Comparison of ENCODE assay signal across 26 cellular contexts in genomic region chr4:12844111-12844510, GRCh38.
DNase-seq lines count a peak whose midpoint lies in the region; ATAC-seq, FAIRE-seq and TF ChIP-seq lines count a peak whose summit lies in the region.
"Had no signal": no experiment of that assay in that cellular context is flagged by ENCODE, and none has a peak within 500 bp of the region (broad histone marks: within the 10 kb centered on the region; RNA-seq: fewer than 3 reads in every experiment).

No MANE protein-coding gene starts in this region.

- ATAC-seq in lower lobe of right lung = no peak
- no peak for ATAC-seq in naive thymus-derived CD8-positive, alpha-beta T cell
- ATAC-seq: HCT116, PC-3 had no signal

- H3K27ac Mint-ChIP-seq in naive thymus-derived CD8-positive, alpha-beta T cell = no peak overlapping the region
- H3K27ac Mint-ChIP-seq in CD8-positive, alpha-beta memory T cell = peak overlapping the region in 1 of 8 donors; percentile 12

- CTCF ChIA-PET in CD8-positive, alpha-beta memory T cell (lab: Charles Lee) = no interaction called here

- H4K8ac ChIP-seq in mesenchymal stem cell (ENCODE audit: low read length) = no peak overlapping the region

- H3K4me1 ChIP-seq in mesenchymal stem cell (ENCODE audit: control insufficient read depth, insufficient read depth, low read depth, low read length) (no peaks in the 10 kb centered on the region), lower lobe of right lung (no peaks in the 10 kb centered on the region)
- H3K4me1 ChIP-seq in CD8-positive, alpha-beta memory T cell (ENCODE audit: insufficient read depth, low read length) = no peaks in the 10 kb centered on the region

- no peak overlapping the region for H2AK5ac ChIP-seq in mesenchymal stem cell (ENCODE audit: low read length, severe bottlenecking)

- H3K9me3 ChIP-seq in mesenchymal stem cell (ENCODE audit: control insufficient read depth, low read length) = no peaks in the 10 kb centered on the region
- no peaks in the 10 kb centered on the region for H3K9me3 ChIP-seq in lower lobe of right lung
- no peaks in the 10 kb centered on the region for H3K9me3 ChIP-seq in CD8-positive, alpha-beta memory T cell (ENCODE audit: low read length)

- H3K4me2 ChIP-seq in mesenchymal stem cell (ENCODE audit: low read length, poor library complexity, severe bottlenecking) = no peak overlapping the region

- H4K91ac ChIP-seq in mesenchymal stem cell (ENCODE audit: low read length) = no peak overlapping the region

- DNase-seq in EL = peak; percentile 6
- peak; percentile 33 for DNase-seq in NCI-H226
- peak; percentile 4 for DNase-seq in astrocyte of the hippocampus (ENCODE audit: low read depth, low spot score)
- DNase-seq in mesenchymal stem cell = peak; percentile 26
- no peak for DNase-seq in lower lobe of right lung
- DNase-seq in naive thymus-derived CD8-positive, alpha-beta T cell = no peak
- DNase-seq in RCC 7860 (ENCODE audit: low spot score) = no peak
- no peak for DNase-seq in CD8-positive, alpha-beta memory T cell
- DNase-seq: 8988T, ACHN, DMS53, NCI-H1092 treated with DMSO at 0.1 percent for 48 hours, NCI-H1436, NCI-H187, NCI-H2081 treated with DMSO at 0.1 percent for 48 hours, NCI-H2171 treated with DMSO at 0.1 percent for 48 hours, NCI-H524, NCI-H748 treated with DMSO at 0.1 percent for 48 hours, PC-3, SHP77 treated with DMSO at 0.1 percent for 48 hours had no signal

- no peak overlapping the region for H3K27ac ChIP-seq in mesenchymal stem cell (ENCODE audit: low read length, poor library complexity, severe bottlenecking)
- H3K27ac ChIP-seq in lower lobe of right lung = no peak overlapping the region
- no peak overlapping the region for H3K27ac ChIP-seq in CD8-positive, alpha-beta memory T cell (ENCODE audit: low read depth, low read length)
- H3K27ac ChIP-seq: HL-60, RWPE1, SK-N-MC had no signal

- peaks cover 0 to 3% (median 0%) of the 10 kb centered on the region in 3 donors for H3K36me3 Mint-ChIP-seq in naive thymus-derived CD8-positive, alpha-beta T cell
- H3K36me3 Mint-ChIP-seq in CD8-positive, alpha-beta memory T cell = no peaks in the 10 kb centered on the region

- H3K4me1 Mint-ChIP-seq in naive thymus-derived CD8-positive, alpha-beta T cell = no peaks in the 10 kb centered on the region
- no peaks in the 10 kb centered on the region for H3K4me1 Mint-ChIP-seq in CD8-positive, alpha-beta memory T cell

- no peak overlapping the region for H2BK5ac ChIP-seq in mesenchymal stem cell (ENCODE audit: low read depth, low read length, poor library complexity, severe bottlenecking)

- H3K79me1 ChIP-seq in mesenchymal stem cell (replicated peaks; ENCODE audit: low read length, poor library complexity, severe bottlenecking) = no peaks in the 10 kb centered on the region

- no peak overlapping the region for H3K4ac ChIP-seq in mesenchymal stem cell (ENCODE audit: low read depth in 1 of 2, low read length in 2 of 2)

- POLR2A ChIA-PET in naive thymus-derived CD8-positive, alpha-beta T cell (lab: Charles Lee) = no interaction called here
- POLR2A ChIA-PET in CD8-positive, alpha-beta memory T cell (lab: Charles Lee) = no interaction called here

- no peak overlapping the region for H3K18ac ChIP-seq in mesenchymal stem cell (ENCODE audit: low read depth in 1 of 2, low read length in 2 of 2)

- peaks cover 2 to 33% (median 18%) of the 10 kb centered on the region in 5 donors for H3K27me3 Mint-ChIP-seq in naive thymus-derived CD8-positive, alpha-beta T cell
- peaks cover 0 to 5% of the 10 kb centered on the region in 2 donors for H3K27me3 Mint-ChIP-seq in CD8-positive, alpha-beta memory T cell

- H2BK120ac ChIP-seq in mesenchymal stem cell (ENCODE audit: low read depth, low read length) = no peak overlapping the region

- H3K4me3 Mint-ChIP-seq in naive thymus-derived CD8-positive, alpha-beta T cell = no peak overlapping the region
- peak overlapping the region in 1 of 7 donors; percentile 1 for H3K4me3 Mint-ChIP-seq in CD8-positive, alpha-beta memory T cell

- no peak overlapping the region for H3K14ac ChIP-seq in mesenchymal stem cell (ENCODE audit: low read length in 2 of 2)

- H2BK12ac ChIP-seq in mesenchymal stem cell (ENCODE audit: low read length in 2 of 2) = no peak overlapping the region

- peaks cover 0 to 2% (median 0%) of the 10 kb centered on the region in 9 donors for H3K9me3 Mint-ChIP-seq in naive thymus-derived CD8-positive, alpha-beta T cell
- peaks cover 0 to 8% (median 3%) of the 10 kb centered on the region in 5 donors for H3K9me3 Mint-ChIP-seq in CD8-positive, alpha-beta memory T cell

- no peaks in the 10 kb centered on the region for H3K36me3 ChIP-seq in mesenchymal stem cell (ENCODE audit: control insufficient read depth in 1 of 2, insufficient read depth in 2 of 2, low read depth in 1 of 2, low read length in 2 of 2)
- no peaks in the 10 kb centered on the region for H3K36me3 ChIP-seq in lower lobe of right lung
- H3K36me3 ChIP-seq in CD8-positive, alpha-beta memory T cell (ENCODE audit: insufficient read depth, low read length) = no peaks in the 10 kb centered on the region

- H2BK15ac ChIP-seq in mesenchymal stem cell (ENCODE audit: low read depth, poor library complexity, severe bottlenecking) = no peak overlapping the region

- 51% methylated on average over 2 of the region's 2 CpGs for WGBS in mesenchymal stem cell

- no peak for TF ChIP-seq CTCF in lower lobe of right lung (IDR thresholded peaks at IDR 0.05)

- intact Hi-C loops in lower lobe of right lung (cut with DNase I) = no loop called here

- H3K27me3 ChIP-seq in mesenchymal stem cell (ENCODE audit: control insufficient read depth in 1 of 2, insufficient read depth in 1 of 2, low read length in 2 of 2) (peaks cover 0 to 27% of the 10 kb centered on the region in 2 experiments), lower lobe of right lung (ENCODE audit: low read depth) (peaks cover 6% of the 10 kb centered on the region)
- H3K27me3 ChIP-seq in CD8-positive, alpha-beta memory T cell (ENCODE audit: insufficient read depth, low read length, poor library complexity, severe bottlenecking) = no peaks in the 10 kb centered on the region

- H3K9ac ChIP-seq in mesenchymal stem cell (ENCODE audit: low read length) = no peak overlapping the region

- H3K23ac ChIP-seq in mesenchymal stem cell (ENCODE audit: low read length in 2 of 2) = no peak overlapping the region

- no peak overlapping the region for H2AFZ ChIP-seq in mesenchymal stem cell (ENCODE audit: low read depth, low read length)

- H3K4me3 ChIP-seq in mesenchymal stem cell (ENCODE audit: insufficient read depth in 1 of 2, low read depth in 1 of 2, low read length in 2 of 2) = no peak overlapping the region
- no peak overlapping the region for H3K4me3 ChIP-seq in lower lobe of right lung
- no peak overlapping the region for H3K4me3 ChIP-seq in CD8-positive, alpha-beta memory T cell (ENCODE audit: low read length)
- H3K4me3 ChIP-seq: SK-N-MC had no signal

- no peak for FAIRE-seq in RCC 7860 (lab: Jason Lieb, UNC)
- FAIRE-seq: G401.6, GM12891 had no signal

Comparison
In these comparisons a context has a peak if more than half of its experiments do, and no peak if none do; other contexts are left out.
1. DNase-seq: peak in EL (single experiment), NCI-H226 (single experiment), astrocyte of the hippocampus (single experiment) and mesenchymal stem cell (single experiment); none in lower lobe of right lung (single experiment), naive thymus-derived CD8-positive, alpha-beta T cell (0 of 10), RCC 7860 (single experiment) and CD8-positive, alpha-beta memory T cell (0 of 5).